ENCODE assay signal across 8 cellular contexts in the genomic region with DNA sequence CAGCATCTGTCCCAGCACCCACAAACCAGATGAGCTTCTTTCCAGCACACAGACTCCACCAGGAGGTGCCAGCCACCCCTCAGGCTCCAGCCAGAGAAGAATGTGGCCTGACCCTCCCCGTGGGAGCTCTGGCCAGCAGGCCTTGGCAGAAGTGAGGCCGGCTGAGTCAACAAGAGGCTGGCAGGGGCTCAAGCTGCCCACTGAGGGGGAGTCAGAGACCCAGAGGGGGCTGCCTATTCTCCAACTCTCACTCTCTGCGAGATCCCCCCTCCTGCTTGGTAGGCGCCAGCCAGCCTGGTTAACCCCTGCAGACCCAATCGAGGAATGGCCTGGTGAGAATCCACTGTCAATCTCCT. TPM values are rescaled to one million over a fixed set of nuclear protein-coding genes. Genes with fewer than 3 reads are reported as not detected.
A peak's percentile ranks its signal among the peaks of the same experiment; 100 is the strongest.
DNase-seq lines count a peak whose midpoint lies in the region; ATAC-seq and TF ChIP-seq lines count a peak whose summit lies in the region.
"Had no signal": no experiment of that assay in that cellular context is flagged by ENCODE, and none has a peak within 500 bp of the region (broad histone marks: within the 10 kb centered on the region; RNA-seq: fewer than 3 reads in every experiment).

No MANE protein-coding gene starts in this region.

- peaks cover 12% of the 10 kb centered on the region for H3K4me1 Mint-ChIP-seq in glutamatergic neuron (ENCODE audit: low read depth, unreplicated experiment)

- H3K36me3 ChIP-seq in MG63 (no peaks in the 10 kb centered on the region), right lobe of liver (no peaks in the 10 kb centered on the region), tibial artery (no peaks in the 10 kb centered on the region)

- no peak overlapping the region for H3K4me3 ChIP-seq in MG63
- no peak overlapping the region for H3K4me3 ChIP-seq in right lobe of liver
- no peak overlapping the region for H3K4me3 ChIP-seq in tibial artery

- WGBS in right lobe of liver (ENCODE audit: insufficient coverage, low coverage, low lambda C conversion rate, missing lambda C conversion rate) = no CpG with 5 or more reads among the region's 5 CpGs

- H3K27ac ChIP-seq in caudate nucleus (ENCODE audit: low read depth, low read length) (peak overlapping the region; percentile 88), right lobe of liver (peak overlapping the region in 2 of 3 donors; percentile 54 to 62), tibial artery (peak overlapping the region; percentile 32 to 97)

- ATAC-seq in right lobe of liver (peak; percentile 38 to 52 (median 49)), HG03378 (IDR thresholded peaks at IDR 0.05; ENCODE audit: unreplicated experiment) (no peak), GM18517 (IDR thresholded peaks at IDR 0.05; ENCODE audit: unreplicated experiment) (no peak)

- DNase-seq in MG63 = peak; percentile 92
- peak in 58 of 61 donors; percentile 19 to 90 (median 74) for DNase-seq in caudate nucleus (lab: John Stamatoyannopoulos, UW)
- peak; percentile 75 to 90 (median 89) for DNase-seq in right lobe of liver
- DNase-seq in tibial artery = peak in 1 of 2 donors; percentile 90
- DNase-seq in glutamatergic neuron = no peak

- H3K27me3 ChIP-seq in MG63 (no peaks in the 10 kb centered on the region), right lobe of liver (no peaks in the 10 kb centered on the region), tibial artery (no peaks in the 10 kb centered on the region)

- H3K9me3 Mint-ChIP-seq in glutamatergic neuron (ENCODE audit: unreplicated experiment) = peaks cover 7% of the 10 kb centered on the region
- H3K9me3 Mint-ChIP-seq: central memory CD8-positive, alpha-beta T cell had no signal

- H3K9me3 ChIP-seq in MG63 (no peaks in the 10 kb centered on the region), right lobe of liver (no peaks in the 10 kb centered on the region), tibial artery (no peaks in the 10 kb centered on the region)

- H3K4me3 Mint-ChIP-seq in glutamatergic neuron (ENCODE audit: unreplicated experiment) = no peak overlapping the region
- H3K4me3 Mint-ChIP-seq: central memory CD8-positive, alpha-beta T cell had no signal

- no peak for TF ChIP-seq POLR2A in right lobe of liver (IDR thresholded peaks at IDR 0.05)

- H3K27ac Mint-ChIP-seq in glutamatergic neuron (ENCODE audit: unreplicated experiment) = no peak overlapping the region

- H3K36me3 Mint-ChIP-seq in glutamatergic neuron (ENCODE audit: unreplicated experiment) = no peaks in the 10 kb centered on the region

- H3K4me1 ChIP-seq in right lobe of liver = peaks cover 0 to 59% (median 26%) of the 10 kb centered on the region in 4 donors
- H3K4me1 ChIP-seq in tibial artery = peaks cover 11 to 84% (median 78%) of the 10 kb centered on the region in 4 donors

- TF ChIP-seq CTCF in right lobe of liver (IDR thresholded peaks at IDR 0.05) (peak; percentile 36 to 60 (median 44)), tibial artery (IDR thresholded peaks at IDR 0.05) (peak; percentile 48 to 51), glutamatergic neuron (IDR thresholded peaks at IDR 0.05; ENCODE audit: partially characterized antibody, unreplicated experiment) (no peak)

- H3K27me3 Mint-ChIP-seq in glutamatergic neuron (ENCODE audit: unreplicated experiment) = peaks cover 13% of the 10 kb centered on the region

- intact Hi-C loops in right lobe of liver (cut with DNase I) = no loop called here
- intact Hi-C loops in tibial artery (cut with DNase I; ENCODE audit: low total_unique reads) = no loop called here

RNA-seq across cellular contexts. Expression of a gene that starts 10.6 kb away (rescaled TPM):
- 31.6 and 38.5 TPM in 2 replicates for total RNA-seq in MG63 (2014; rRNA removed; shearing (Covaris generic); ENCODE audit: low replicate concordance)
- total RNA-seq in right lobe of liver = 100 to 1,000 TPM in 1 of 6 experiments, 10 to 100 TPM in 5; 29.2 to 117 (median 68.0) TPM
- 2.1 TPM for total RNA-seq in glutamatergic neuron (ENCODE audit: unreplicated experiment)

RNA-seq across cellular contexts. Expression of a gene that starts 30.2 kb away (rescaled TPM):
- total RNA-seq in MG63 (2014; rRNA removed; shearing (Covaris generic); ENCODE audit: low replicate concordance) = not detected in 2 replicates
- total RNA-seq in right lobe of liver (under 1 TPM in 1 of 6 experiments, not detected in 5; 0.64 TPM), glutamatergic neuron (ENCODE audit: unreplicated experiment) (not detected)

RNA-seq across cellular contexts. Expression of a gene that starts 30.5 kb away (rescaled TPM):
- 17.1 and 18.9 TPM in 2 replicates for total RNA-seq in MG63 (2014; rRNA removed; shearing (Covaris generic); ENCODE audit: low replicate concordance)
- total RNA-seq in right lobe of liver (10 to 100 TPM in 5 of 6 experiments, 1 to 10 TPM in 1; 9.0 to 27.8 (median 14.2) TPM), glutamatergic neuron (ENCODE audit: unreplicated experiment) (2.7 TPM)

RNA-seq across cellular contexts. Expression of a gene that starts 59.0 kb away (rescaled TPM):
- 13.8 and 33.2 TPM in 2 replicates for total RNA-seq in MG63 (2014; rRNA removed; shearing (Covaris generic); ENCODE audit: low replicate concordance)
- 10 to 100 TPM; 18.4 to 27.3 (median 24.1) TPM for total RNA-seq in right lobe of liver
- total RNA-seq in glutamatergic neuron (ENCODE audit: unreplicated experiment) = 104 TPM

Comparison
In these comparisons a context has a peak if more than half of its experiments do, and no peak if none do; other contexts are left out.
1. ATAC-seq: peak in right lobe of liver (4 of 4); none in HG03378 (single experiment) and GM18517 (single experiment).
2. Peak in every context shown above with its lines, with median percentiles within 50 percentile points of each other: H3K27ac ChIP-seq.